8 cellular contexts compared by ENCODE assay signal in the genomic region with DNA sequence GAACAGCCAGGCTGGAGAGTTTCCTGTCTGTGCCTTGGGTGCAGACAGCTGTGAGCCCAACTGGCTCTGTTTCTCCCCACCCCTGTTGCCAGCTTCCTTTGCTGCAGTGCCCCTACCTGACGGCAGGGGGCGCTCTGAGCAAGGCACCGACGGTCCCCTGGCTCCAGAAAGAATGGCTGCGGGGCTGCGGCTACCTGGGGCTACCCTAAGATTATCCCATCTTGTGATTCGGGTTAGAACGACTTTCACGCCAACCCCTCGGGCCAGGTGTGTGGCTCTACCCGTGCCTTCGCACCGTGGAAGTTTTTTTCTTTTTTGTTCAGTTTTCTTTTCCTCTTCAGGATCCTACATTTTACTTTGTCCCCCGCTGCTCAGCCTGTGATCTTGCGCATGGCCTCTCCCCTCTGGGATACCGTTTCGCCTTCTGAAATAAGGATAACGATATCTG. TPM values are rescaled to one million over a fixed set of nuclear protein-coding genes. Genes with fewer than 3 reads are reported as not detected.
DNase-seq lines count a peak whose midpoint lies in the region; ATAC-seq, FAIRE-seq and TF ChIP-seq lines count a peak whose summit lies in the region.

No MANE protein-coding gene starts in this region.

- no peak overlapping the region for H2BK15ac ChIP-seq in H1 (ENCODE audit: low read length)

- no peaks in the 10 kb centered on the region; a peak in 1 of 8 replicates for H3K36me3 ChIP-seq in H1 (ENCODE audit: control insufficient read depth in 2 of 4, insufficient read depth in 4 of 4, low read length in 3 of 4)

- no peak for TF ChIP-seq POLR2A in H1 (IDR thresholded peaks at IDR 0.05; ENCODE audit: control extremely low read depth in 1 of 2, low read depth in 2 of 2, low read length in 2 of 2)

- no peak overlapping the region for H2BK5ac ChIP-seq in H1 (ENCODE audit: low read depth, low read length)

- no peak overlapping the region for H3K4ac ChIP-seq in H1 (replicated peaks; ENCODE audit: insufficient read length, low read depth, low read length)

- no peaks in the 10 kb centered on the region for H3K27me3 ChIP-seq in H1 (replicated peaks in 1 of 4; ENCODE audit: control insufficient read depth in 3 of 4, extremely low read depth in 1 of 4, insufficient read depth in 3 of 4, low read length in 3 of 4)

- H4K91ac ChIP-seq in H1 (replicated peaks; ENCODE audit: insufficient read length, low read length), result no peak overlapping the region

- 41% methylated on average over 18 of the region's 18 CpGs; no CpG with 5 or more reads in 1 of the 2 experiments for WGBS in H1 (ENCODE audit: extremely low coverage in 1 of 2, insufficient coverage in 1 of 2, insufficient read length in 1 of 2, insufficient replicate concordance in 2 of 2, low coverage in 1 of 2, low lambda C conversion rate in 2 of 2, missing lambda C conversion rate in 1 of 2), 2 experiments

- no peaks in the 10 kb centered on the region; the same call in 1 of the 2 replicates for H3K23me2 ChIP-seq in H1 (ENCODE audit: low read depth, low read length)

- no peak overlapping the region for H4K8ac ChIP-seq in H1 (ENCODE audit: extremely low read depth, insufficient read depth, low read length)

- CTCF ChIA-PET in H1 (lab: Charles Lee; ENCODE audit: partially characterized antibody), result interaction anchor here (0.6 to 14.8 kb wide), 52 partner anchors 10 to 1921 kb away, joined by 3 to 151 read pairs (median 3); a partner anchor contains a TSS

- peak; percentile 65 for FAIRE-seq in H1 (lab: Jason Lieb, UNC)

- no peaks in the 10 kb centered on the region for H3K79me1 ChIP-seq in H1 (ENCODE audit: low read depth, low read length)

- no peak overlapping the region for H3K23ac ChIP-seq in H1 (ENCODE audit: insufficient read length)

- no peak overlapping the region for H3K9ac ChIP-seq in H1 (replicated peaks in 1 of 4; ENCODE audit: extremely low read depth in 1 of 4, low read depth in 3 of 4, low read length in 3 of 4)

- H3K4me1 ChIP-seq in H1 (replicated peaks in 1 of 4; ENCODE audit: control insufficient read depth in 3 of 4, insufficient read depth in 4 of 4, low read length in 3 of 4), result no peaks in the 10 kb centered on the region

- TF ChIP-seq CTCF in H1 (IDR thresholded peaks at IDR 0.05; ENCODE audit: control extremely low read depth in 1 of 3, insufficient read depth in 1 of 3, low read depth in 1 of 3, low read length in 3 of 3), result peak; percentile 96 to 99 (median 99)

- ATAC-seq in GM19328 (IDR thresholded peaks at IDR 0.05; ENCODE audit: unreplicated experiment), result no peak

- no peak for TF ChIP-seq EP300 in H1 (IDR thresholded peaks at IDR 0.05; ENCODE audit: borderline replicate concordance in 1 of 2, low read depth in 2 of 2, low read length in 2 of 2)

- no peak overlapping the region for H2BK20ac ChIP-seq in H1 (ENCODE audit: low read length)

- no peak overlapping the region for H2BK120ac ChIP-seq in H1 (replicated peaks; ENCODE audit: low read depth, low read length)

- no peaks in the 10 kb centered on the region for H3K79me2 ChIP-seq in H1 (ENCODE audit: control insufficient read depth in 1 of 2, insufficient read depth in 2 of 2, low read length in 2 of 2)

- no peak overlapping the region for H2AFZ ChIP-seq in H1 (ENCODE audit: low read length)

- no peak overlapping the region for H3K56ac ChIP-seq in H1 (replicated peaks; ENCODE audit: insufficient read length, low read depth, low read length)

- H4K20me1 ChIP-seq in H1 (replicated peaks in 1 of 2; ENCODE audit: control insufficient read depth in 1 of 2, insufficient read depth in 2 of 2, low read length in 2 of 2), result peaks cover 0 to 1% of the 10 kb centered on the region in 2 experiments

- H4K5ac ChIP-seq in H1 (ENCODE audit: insufficient read length, low read depth, low read length), result no peak overlapping the region

- no peak overlapping the region for H3K14ac ChIP-seq in H1 (ENCODE audit: insufficient read length)

- POLR2A ChIA-PET in H1 (lab: Charles Lee; ENCODE audit: partially characterized antibody), result interaction anchor here (1.4 kb wide), 1 partner anchor 248 kb away, joined by 5 read pairs; a partner anchor contains a TSS

- no peak overlapping the region for H2AK5ac ChIP-seq in H1 (ENCODE audit: low read depth, low read length)

- H2BK12ac ChIP-seq in H1 (ENCODE audit: low read depth, low read length), result no peak overlapping the region

- no peak overlapping the region for H3K27ac ChIP-seq in H1 (ENCODE audit: low read depth, low read length)

- no peak overlapping the region for H3K4me3 ChIP-seq in H1 (ENCODE audit: extremely low read depth in 1 of 4, insufficient read depth in 2 of 4, low read depth in 3 of 4, low read length in 4 of 4)

- peak; percentile 17 to 42 for DNase-seq in AML-193 (lab: John Stamatoyannopoulos, UW)
- DNase-seq in HCEC 1CT, result peak; percentile 35
- DNase-seq in NCI-H774 (lab: John Stamatoyannopoulos, UW), result peak; percentile 54
- peak; percentile 90 for DNase-seq in activated CD8-positive, alpha-beta memory T cell treated with anti-CD3 and anti-CD28 coated beads for 24 hours
- peak; percentile 43 to 97 for DNase-seq in H1 (ENCODE audit: low read depth in 1 of 2, low spot score in 2 of 2)
- DNase-seq in midbrain (lab: John Stamatoyannopoulos, UW), result peak; percentile 70
- peak; percentile 39 to 63 for DNase-seq in stimulated activated CD8-positive, alpha-beta memory T cell treated with anti-CD3 and anti-CD28 coated beads, Interleukin-4, amount 100 ng/mL, for 4 hours (ENCODE audit: low read depth in 2 of 2, low spot score in 1 of 2)

- 0 out of 4 replicates have a peak overlapping the region, but pooled peaks of 1 of the 2 experiments have one; percentile 10 for H3K4me2 ChIP-seq in H1 (ENCODE audit: insufficient read depth in 1 of 2, low read depth in 2 of 2, low read length in 2 of 2)

- no peak overlapping the region; the same call in 1 of the 2 replicates for H3K18ac ChIP-seq in H1 (ENCODE audit: extremely low read depth, low read length)

- H3K9me3 ChIP-seq in H1 (ENCODE audit: insufficient read depth in 2 of 2, low read depth in 1 of 2, low read length in 1 of 2), result no peaks in the 10 kb centered on the region

- peak; percentile 86 to 89 for TF ChIP-seq RAD21 in H1 (IDR thresholded peaks at IDR 0.05 in 1 of 2, conservative IDR thresholded peaks at IDR 0.05 in 1 of 2; ENCODE audit: low read depth in 2 of 2, low read length in 2 of 2)

TF ChIP-seq in H1, 55 proteins besides CTCF, POLR2A, EP300 and RAD21:
- TF ChIP-seq CBX5 (IDR thresholded peaks at IDR 0.05; ENCODE audit: low read depth, low read length) (no peak), EGR1 (IDR thresholded peaks at IDR 0.05; ENCODE audit: borderline replicate concordance, low read depth, low read length) (no peak), YY1 (IDR thresholded peaks at IDR 0.05; ENCODE audit: low read depth, low read length) (peak; percentile 90), ZNF274 (IDR thresholded peaks at IDR 0.05; ENCODE audit: borderline replicate concordance, extremely low read depth, low read length) (no peak), BRCA1 (IDR thresholded peaks at IDR 0.05; ENCODE audit: low read depth, low read length) (0 out of 2 replicates have a peak, but pooled peaks have one; percentile 21), BACH1 (IDR thresholded peaks at IDR 0.05; ENCODE audit: low read length) (no peak), SAP30 (IDR thresholded peaks at IDR 0.05; ENCODE audit: insufficient read depth, insufficient replicate concordance, low read length) (no peak), SRF (IDR thresholded peaks at IDR 0.05; ENCODE audit: low read depth, low read length) (no peak), KDM4A (IDR thresholded peaks at IDR 0.05; ENCODE audit: low read depth, low read length, severe bottlenecking) (no peak), CREB1 (IDR thresholded peaks at IDR 0.05) (peak; percentile 61; the same call in 1 of the 2 replicates), SIN3A (conservative IDR thresholded peaks at IDR 0.05 in 1 of 2, IDR thresholded peaks at IDR 0.05 in 1 of 2; ENCODE audit: low read depth in 1 of 2, low read length in 2 of 2) (peak in 1 of 2 experiments; percentile 59; a peak in 2 of 4 replicates)
TF ChIP-seq in H1: peak in this region for 4.

RNA-seq across cellular contexts. Expression of a gene that starts 33.4 kb away (rescaled TPM):
- total RNA-seq in H1 (2021; fragmentation: NEBNext Ultra II Directional; extraction: Animal tissue kit (Norgen Biotek cat#: 25700)), result 25.4 and 25.5 TPM in 2 replicates
- 34.7 and 36.1 TPM in 2 replicates for polyA plus RNA-seq in H1 (2011; rRNA removed)
- 31.9 TPM for polyA plus RNA-seq in H1 (2011; cell fraction: cytosol; rRNA removed)
- polyA plus RNA-seq in H1 (2011; cell fraction: nucleus; rRNA removed), result 41.5 TPM
- polyA plus RNA-seq in H1 (2012, experiment 1 of 2), result 22.4 to 25.6 TPM (median 25.0 TPM) in 4 replicates
- polyA plus RNA-seq in H1 (2012, experiment 2 of 2), result 32.7 TPM
- polyA plus RNA-seq in H1 (2013, experiment 1 of 2), result 20.3 TPM
- 20.1 TPM for polyA plus RNA-seq in H1 (2013, experiment 2 of 2)
- polyA minus RNA-seq in H1 (2011; rRNA and poly(A)+ RNA removed), result 45.8 and 49.4 TPM in 2 replicates
- polyA minus RNA-seq in H1 (2011; cell fraction: cytosol; rRNA and poly(A)+ RNA removed), result 16.4 TPM
- polyA minus RNA-seq in H1 (2011; cell fraction: nucleus; rRNA and poly(A)+ RNA removed), result 20.7 TPM

RNA-seq across cellular contexts. Expression of a gene that starts 48.4 kb away (rescaled TPM):
- total RNA-seq in H1 (2021; fragmentation: NEBNext Ultra II Directional; extraction: Animal tissue kit (Norgen Biotek cat#: 25700)), result 36.0 and 42.0 TPM in 2 replicates
- 14.8 and 23.1 TPM in 2 replicates for polyA plus RNA-seq in H1 (2011; rRNA removed)
- 12.6 TPM for polyA plus RNA-seq in H1 (2011; cell fraction: cytosol; rRNA removed)
- polyA plus RNA-seq in H1 (2011; cell fraction: nucleus; rRNA removed), result 51.3 TPM
- polyA plus RNA-seq in H1 (2012, experiment 1 of 2), result 23.1 to 30.3 TPM (median 25.6 TPM) in 4 replicates
- 12.7 TPM for polyA plus RNA-seq in H1 (2012, experiment 2 of 2)
- polyA plus RNA-seq in H1 (2013, experiment 1 of 2), result 29.1 TPM
- polyA plus RNA-seq in H1 (2013, experiment 2 of 2), result 28.9 TPM
- polyA minus RNA-seq in H1 (2011; rRNA and poly(A)+ RNA removed), result 19.7 and 25.0 TPM in 2 replicates
- 20.4 TPM for polyA minus RNA-seq in H1 (2011; cell fraction: cytosol; rRNA and poly(A)+ RNA removed)
- polyA minus RNA-seq in H1 (2011; cell fraction: nucleus; rRNA and poly(A)+ RNA removed), result 31.3 TPM

Comparison
In these comparisons a context has a peak if more than half of its experiments do, and no peak if none do; other contexts are left out.
1. DNase-seq: peak in every context shown above with its lines; median percentile 90 in activated CD8-positive, alpha-beta memory T cell treated with anti-CD3 and anti-CD28 coated beads for 24 hours; 70 in H1; 70 in midbrain; 54 in NCI-H774; 51 in stimulated activated CD8-positive, alpha-beta memory T cell treated with anti-CD3 and anti-CD28 coated beads, Interleukin-4, amount 100 ng/mL, for 4 hours; 35 in HCEC 1CT; 30 in AML-193.